In the genomic region with DNA sequence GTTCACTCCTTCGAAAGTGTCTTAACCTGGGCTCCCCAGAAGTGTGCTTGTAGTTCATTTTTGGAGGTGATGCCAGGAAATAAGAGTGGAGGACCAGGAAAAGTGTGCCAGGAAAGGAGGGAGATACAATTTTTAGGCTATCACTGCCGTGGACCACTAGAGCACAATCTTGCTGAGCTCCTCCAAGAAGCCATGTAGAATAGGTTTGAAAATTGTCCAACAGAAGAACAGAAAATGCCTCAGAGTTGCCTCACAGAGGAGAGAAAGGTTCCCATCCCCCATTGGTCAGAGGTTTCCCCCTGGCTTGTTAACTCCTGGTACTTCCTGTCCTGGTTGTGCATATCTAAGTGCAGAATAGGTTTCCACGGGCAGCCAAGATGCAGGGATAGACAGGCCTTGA, we compare ENCODE assay signal across 16 cellular contexts. TPM values are rescaled to one million over a fixed set of nuclear protein-coding genes. Genes with fewer than 3 reads are reported as not detected.
DNase-seq lines count a peak whose midpoint lies in the region; ATAC-seq, FAIRE-seq and TF ChIP-seq lines count a peak whose summit lies in the region.
"Had no signal": no experiment of that assay in that cellular context is flagged by ENCODE, and none has a peak within 500 bp of the region (broad histone marks: within the 10 kb centered on the region; RNA-seq: fewer than 3 reads in every experiment).

No MANE protein-coding gene starts in this region.

- H3K36me3 ChIP-seq in HEK293 (ENCODE audit: control insufficient read depth in 2 of 2, insufficient read depth in 1 of 2, low read length in 2 of 2) (no peaks in the 10 kb centered on the region), K562 (ENCODE audit: control insufficient read depth, insufficient read depth, low read length) (no peaks in the 10 kb centered on the region), iPS-20b (ENCODE audit: insufficient read depth, low read depth, low read length) (no peaks in the 10 kb centered on the region)

- H2AFZ ChIP-seq in K562 (ENCODE audit: low read depth, low read length), result no peak overlapping the region

- no TSS peak for BruUV-seq in K562 (replicated peaks; lab: Mats Ljungman, UMichigan)

- in situ Hi-C loops in K562 (cut with MboI), result no loop called here

- H3K9me1 ChIP-seq in K562 (ENCODE audit: control insufficient read depth, insufficient read depth, low read length), result no peaks in the 10 kb centered on the region

- DNase-seq in K562 (ENCODE audit: extremely low read depth in 1 of 4, low spot score in 3 of 4) (no peak), DMS153 treated with DMSO at 0.1 percent for 48 hours (lab: John Stamatoyannopoulos, UW; ENCODE audit: unreplicated experiment) (no peak)
- no peak for DNase-seq in stimulated activated naive CD4-positive, alpha-beta T cell treated with Interleukin-2 at 50 U/mL for 16 hours (lab: John Stamatoyannopoulos, UW)
- DNase-seq: CD8-positive, alpha-beta T cell; COR-L47; DMS153; DND-41; GF-D8; H7 had no signal

- no peak for ATAC-seq in K562
- ATAC-seq in HG03108 (IDR thresholded peaks at IDR 0.05; ENCODE audit: unreplicated experiment), result no peak
- ATAC-seq: A549; CD8-positive, alpha-beta T cell; HepG2 had no signal

- 0% methylated on average over 3 of the region's 3 CpGs for WGBS in K562 (ENCODE audit: insufficient coverage, low coverage, missing lambda C conversion rate)

- no peaks in the 10 kb centered on the region for H3K27me3 ChIP-seq in K562 (ENCODE audit: control insufficient read depth in 2 of 2, insufficient read depth in 2 of 2, low read length in 2 of 2)
- no peaks in the 10 kb centered on the region for H3K27me3 ChIP-seq in iPS-20b (ENCODE audit: insufficient read depth, low read length)

- intact Hi-C loops in K562 (cut with micrococcal nuclease), result no loop called here

- no peak for FAIRE-seq in K562 (lab: Jason Lieb, UNC)
- FAIRE-seq: A549, HepG2, HTR-8/SVneo had no signal

- TF ChIP-seq CTCF in HEK293 (tag by site-specific recombination; IDR thresholded peaks at IDR 0.05), result no peak
- no peak for TF ChIP-seq CTCF in K562 (IDR thresholded peaks at IDR 0.05 in 2 of 3, conservative IDR thresholded peaks at IDR 0.05 in 1 of 3; ENCODE audit: insufficient read depth in 2 of 3, low read depth in 1 of 3, low read length in 3 of 3)

- H3K4me2 ChIP-seq in K562 (ENCODE audit: insufficient read depth, low read length), result no peak overlapping the region
- H3K4me2 ChIP-seq: A549 had no signal

- H3K4me1 ChIP-seq in HEK293 (ENCODE audit: control insufficient read depth, insufficient read depth, low read length), result no peaks in the 10 kb centered on the region; the same call in 1 of the 2 replicates
- no peaks in the 10 kb centered on the region for H3K4me1 ChIP-seq in K562 (replicated peaks in 1 of 2; ENCODE audit: control insufficient read depth in 2 of 2, insufficient read depth in 2 of 2, low read length in 2 of 2)
- peaks cover 4% of the 10 kb centered on the region; the same call in 1 of the 2 replicates for H3K4me1 ChIP-seq in iPS-20b (ENCODE audit: insufficient read depth, low read length)
- H3K4me1 ChIP-seq: A549 had no signal

- POLR2A ChIA-PET in HEK293 (lab: Yijun Ruan, JAX) (no interaction called here), K562 (lab: Yijun Ruan, JAX) (interaction anchor here (0.8 kb wide), 1 partner anchor 116 kb away, joined by 3 read pairs; no protein-coding TSS in a partner anchor)

- H3K27ac ChIP-seq in HEK293 (ENCODE audit: extremely low read depth, low read depth, low read length) (no peak overlapping the region), K562 (ENCODE audit: extremely low read depth, low read depth, low read length) (no peak overlapping the region), iPS-20b (ENCODE audit: low read length) (no peak overlapping the region)
- H3K27ac ChIP-seq: A549 had no signal

- no peaks in the 10 kb centered on the region for H3K79me2 ChIP-seq in K562 (ENCODE audit: control insufficient read depth, insufficient read depth, low read length)

- TF ChIP-seq POLR2A in K562 (conservative IDR thresholded peaks at IDR 0.05), result no peak

- TF ChIP-seq RAD21 in K562 (CRISPR knock-in tag; conservative IDR thresholded peaks at IDR 0.05 in 1 of 2, IDR thresholded peaks at IDR 0.05 in 1 of 2), result no peak

- H3K4me3 ChIP-seq in HEK293 (ENCODE audit: low read depth, low read length) (no peak overlapping the region), K562 (no peak overlapping the region), iPS-20b (ENCODE audit: low read length) (no peak overlapping the region)
- H3K4me3 ChIP-seq: A549 had no signal

- no peaks in the 10 kb centered on the region for H4K20me1 ChIP-seq in K562 (replicated peaks; ENCODE audit: control insufficient read depth, insufficient read depth, low read length)

- TF ChIP-seq EP300 in K562 (IDR thresholded peaks at IDR 0.05; ENCODE audit: low read length), result no peak

- no peaks in the 10 kb centered on the region for H3K9me3 ChIP-seq in HEK293 (ENCODE audit: control insufficient read depth, insufficient read depth, low read depth, low read length)
- no peaks in the 10 kb centered on the region for H3K9me3 ChIP-seq in K562 (replicated peaks; ENCODE audit: control insufficient read depth, insufficient read depth, low read depth, low read length)
- peaks cover 2% of the 10 kb centered on the region; the same call in 1 of the 2 replicates for H3K9me3 ChIP-seq in iPS-20b (ENCODE audit: insufficient read depth, low read depth, low read length)

- no peak overlapping the region for H3K9ac ChIP-seq in K562 (ENCODE audit: insufficient read depth in 1 of 2, low read depth in 2 of 2, low read length in 2 of 2)
- H3K9ac ChIP-seq in iPS-20b (ENCODE audit: low read depth, low read length), result peak overlapping the region; percentile 29; the same call in 1 of the 2 replicates

- CTCF ChIA-PET in HEK293 (lab: Yijun Ruan, JAX) (no interaction called here), K562 (lab: Yijun Ruan, JAX; ENCODE audit: low intra/inter-chr PET ratio) (no interaction called here)

TF ChIP-seq in HEK293, 187 proteins besides CTCF, POLR2A, EP300 and RAD21 (continues in another document):
- TF ChIP-seq ZNF184 (tag by site-specific recombination; IDR thresholded peaks at IDR 0.05), result no peak

TF ChIP-seq in K562, 482 proteins besides CTCF, POLR2A, EP300 and RAD21 (continues in another document):
- TF ChIP-seq, protein P1, sequence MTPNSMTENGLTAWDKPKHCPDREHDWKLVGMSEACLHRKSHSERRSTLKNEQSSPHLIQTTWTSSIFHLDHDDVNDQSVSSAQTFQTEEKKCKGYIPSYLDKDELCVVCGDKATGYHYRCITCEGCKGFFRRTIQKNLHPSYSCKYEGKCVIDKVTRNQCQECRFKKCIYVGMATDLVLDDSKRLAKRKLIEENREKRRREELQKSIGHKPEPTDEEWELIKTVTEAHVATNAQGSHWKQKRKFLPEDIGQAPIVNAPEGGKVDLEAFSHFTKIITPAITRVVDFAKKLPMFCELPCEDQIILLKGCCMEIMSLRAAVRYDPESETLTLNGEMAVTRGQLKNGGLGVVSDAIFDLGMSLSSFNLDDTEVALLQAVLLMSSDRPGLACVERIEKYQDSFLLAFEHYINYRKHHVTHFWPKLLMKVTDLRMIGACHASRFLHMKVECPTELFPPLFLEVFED (CRISPR knock-in tag; conservative IDR thresholded peaks at IDR 0.05), result no peak

RNA-seq across cellular contexts. Expression of a gene that starts 41.6 kb away (rescaled TPM):
- 0.46 TPM in 1 of 2 replicates, not detected in the other for total RNA-seq in K562 (2011; cell fraction: chromatin; rRNA removed; ENCODE audit: low replicate concordance)
- total RNA-seq in K562 (2011; cell fraction: nucleolus; rRNA removed), result 0.13 TPM in 1 of 2 replicates, not detected in the other
- 0.15 and 0.53 TPM in 2 replicates for total RNA-seq in K562 (2011; cell fraction: nucleoplasm; rRNA removed)
- total RNA-seq in K562 (2014; rRNA removed) (not detected in 2 replicates), K562 (2014; rRNA removed; fragmentation: Illumina TruSeq; extraction: Trizol) (0.06 and 0.15 TPM in 2 replicates), K562 (2015; rRNA removed; fragmentation: Illumina TruSeq; extraction: Trizol) (0.07 and 0.11 TPM in 2 replicates), K562 (2021) (not detected in 2 replicates)
- polyA plus RNA-seq in K562 (2011; rRNA removed) (0.06 and 0.23 TPM in 2 replicates), K562 (2014; fragmentation: Illumina TruSeq; extraction: Trizol) (0.09 TPM in 1 of 2 replicates, not detected in the other), K562 (2014; fragmentation: Nextera tagmentation; extraction: Ambion mirVana) (under 1 TPM in 1 of 2 experiments, not detected in 1; 0.08 TPM), K562 (2014; rRNA removed) (0.16 TPM in 1 of 2 replicates, not detected in the other)
- 0.01 TPM in 1 of 2 replicates, not detected in the other for polyA plus RNA-seq in K562 (2011; cell fraction: cytosol; rRNA removed)
- polyA plus RNA-seq in K562 (2011; cell fraction: nucleus; rRNA removed), result 0.17 and 0.28 TPM in 2 replicates
- 0.10 and 0.22 TPM in 2 replicates for polyA plus RNA-seq in K562 (2012)
- 0.18 and 0.36 TPM in 2 replicates for polyA minus RNA-seq in K562 (2011; rRNA and poly(A)+ RNA removed)
- not detected in 2 replicates for polyA minus RNA-seq in K562 (2011; cell fraction: cytosol; rRNA and poly(A)+ RNA removed)
- 0.22 TPM in 1 of 2 replicates, not detected in the other for polyA minus RNA-seq in K562 (2011; cell fraction: nucleus; rRNA and poly(A)+ RNA removed)
- polyA plus RNA-seq: CD14-positive monocyte had no signal

RNA-seq across cellular contexts. Expression of a gene that starts 50.9 kb away (rescaled TPM):
- 34.0 and 121 TPM in 2 replicates for total RNA-seq in K562 (2011; cell fraction: chromatin; rRNA removed; ENCODE audit: low replicate concordance)
- total RNA-seq in K562 (2011; cell fraction: nucleolus; rRNA removed), result 13.8 and 21.3 TPM in 2 replicates
- 35.2 and 46.0 TPM in 2 replicates for total RNA-seq in K562 (2011; cell fraction: nucleoplasm; rRNA removed)
- total RNA-seq in K562 (2014; rRNA removed), result 46.2 and 47.3 TPM in 2 replicates
- total RNA-seq in K562 (2014; rRNA removed; fragmentation: Illumina TruSeq; extraction: Trizol), result 63.8 and 67.1 TPM in 2 replicates
- total RNA-seq in K562 (2015; rRNA removed; fragmentation: Illumina TruSeq; extraction: Trizol), result 60.7 and 63.1 TPM in 2 replicates
- 50.1 and 52.0 TPM in 2 replicates for total RNA-seq in K562 (2021)
- 51.3 and 62.9 TPM in 2 replicates for polyA plus RNA-seq in K562 (2011; rRNA removed)
- 11.7 and 23.8 TPM in 2 replicates for polyA plus RNA-seq in K562 (2011; cell fraction: cytosol; rRNA removed)
- 22.8 and 41.5 TPM in 2 replicates for polyA plus RNA-seq in K562 (2011; cell fraction: nucleus; rRNA removed)
- 46.0 and 52.0 TPM in 2 replicates for polyA plus RNA-seq in K562 (2012)
- polyA plus RNA-seq in K562 (2014; fragmentation: Illumina TruSeq; extraction: Trizol), result 50.1 and 59.4 TPM in 2 replicates
- 10 to 100 TPM in 1 of 2 experiments, 1 to 10 TPM in 1; 8.8 to 13.7 TPM for polyA plus RNA-seq in K562 (2014; fragmentation: Nextera tagmentation; extraction: Ambion mirVana)
- polyA plus RNA-seq in K562 (2014; rRNA removed), result 61.4 and 61.9 TPM in 2 replicates
- polyA minus RNA-seq in K562 (2011; rRNA and poly(A)+ RNA removed), result 65.9 and 81.4 TPM in 2 replicates
- polyA minus RNA-seq in K562 (2011; cell fraction: cytosol; rRNA and poly(A)+ RNA removed), result 25.4 and 26.0 TPM in 2 replicates
- 40.8 and 69.0 TPM in 2 replicates for polyA minus RNA-seq in K562 (2011; cell fraction: nucleus; rRNA and poly(A)+ RNA removed)
